ENCODE assay signal across 14 cellular contexts in the genomic region with DNA sequence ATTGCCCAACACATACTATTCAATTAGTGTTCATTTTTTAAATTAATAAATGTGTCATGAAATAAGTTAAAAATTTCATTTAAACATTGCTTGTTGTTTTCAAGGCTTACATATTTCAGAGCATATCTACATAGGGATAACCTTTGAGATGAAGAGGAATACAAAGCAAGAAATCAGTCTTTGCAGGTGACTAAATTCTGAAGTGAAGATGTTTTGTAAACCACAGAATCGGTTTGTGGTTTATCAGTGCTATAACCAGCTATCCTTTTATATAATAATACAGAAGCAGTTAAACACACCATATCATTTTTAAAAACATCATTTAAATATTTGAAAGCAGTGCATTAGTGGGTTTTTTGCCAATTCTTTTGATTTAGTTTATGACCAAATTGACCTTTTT. TPM values are rescaled to one million over a fixed set of nuclear protein-coding genes. Genes with fewer than 3 reads are reported as not detected.
DNase-seq lines count a peak whose midpoint lies in the region; ATAC-seq and TF ChIP-seq lines count a peak whose summit lies in the region.
"Had no signal": no experiment of that assay in that cellular context is flagged by ENCODE, and none has a peak within 500 bp of the region (broad histone marks: within the 10 kb centered on the region; RNA-seq: fewer than 3 reads in every experiment).

No MANE protein-coding gene starts in this region.

- no peak for TF ChIP-seq CTCF in CD8-positive, alpha-beta T cell (IDR thresholded peaks at IDR 0.05)

- no peak overlapping the region for H3K27ac ChIP-seq in CD8-positive, alpha-beta T cell (ENCODE audit: low read depth, low read length)
- H3K27ac ChIP-seq: 22Rv1, gastroesophageal sphincter had no signal

- H3K36me3 ChIP-seq in CD8-positive, alpha-beta T cell (ENCODE audit: insufficient read depth, low read length): no peaks in the 10 kb centered on the region

- peak; percentile 47 for ATAC-seq in activated CD4-positive, alpha-beta T cell treated with anti-CD3 and anti-CD28 coated beads for 36 hours
- peak; percentile 58 for ATAC-seq in GM21447 (IDR thresholded peaks at IDR 0.05; ENCODE audit: unreplicated experiment)
- ATAC-seq in HG03103 (IDR thresholded peaks at IDR 0.05; ENCODE audit: low read depth, unreplicated experiment): peak; percentile 75
- ATAC-seq in stimulated activated naive CD8-positive, alpha-beta T cell treated with anti-CD3 and anti-CD28 coated beads, Interleukin-15, Interleukin-2, amounts not matched to agents 100 U/mL and 50 U/mL, for 24 hours: peak; percentile 25
- ATAC-seq in CD8-positive, alpha-beta T cell: no peak
- ATAC-seq: gastroesophageal sphincter, natural killer cell had no signal

- intact Hi-C loops in activated CD4-positive, alpha-beta T cell treated with anti-CD3 and anti-CD28 coated beads for 36 hours (cut with DNase I, micrococcal nuclease): no loop called here
- intact Hi-C loops in CD8-positive, alpha-beta T cell (cut with DNase I, micrococcal nuclease): no loop called here

- H3K4me3 Mint-ChIP-seq in activated CD4-positive, alpha-beta T cell treated with anti-CD3 and anti-CD28 coated beads for 36 hours: no peak overlapping the region
- H3K4me3 Mint-ChIP-seq in CD8-positive, alpha-beta T cell: no peak overlapping the region
- H3K4me3 Mint-ChIP-seq: natural killer cell had no signal

- CTCF ChIA-PET in activated CD4-positive, alpha-beta T cell treated with anti-CD3 and anti-CD28 coated beads for 36 hours (lab: Charles Lee): interaction anchor here (0.8 to 1.3 kb wide), 3 partner anchors 10 to 72 kb away, joined by 3 to 7 read pairs (median 4); no protein-coding TSS in a partner anchor
- CTCF ChIA-PET in CD8-positive, alpha-beta T cell (lab: Charles Lee): no interaction called here

- H3K36me3 Mint-ChIP-seq in activated CD4-positive, alpha-beta T cell treated with anti-CD3 and anti-CD28 coated beads for 36 hours (ENCODE audit: low read depth): peaks cover 26% of the 10 kb centered on the region
- no peaks in the 10 kb centered on the region for H3K36me3 Mint-ChIP-seq in CD8-positive, alpha-beta T cell
- H3K36me3 Mint-ChIP-seq: natural killer cell had no signal

- H3K9me3 Mint-ChIP-seq in activated CD4-positive, alpha-beta T cell treated with anti-CD3 and anti-CD28 coated beads for 36 hours (ENCODE audit: low read depth): no peaks in the 10 kb centered on the region
- no peaks in the 10 kb centered on the region for H3K9me3 Mint-ChIP-seq in CD8-positive, alpha-beta T cell
- H3K9me3 Mint-ChIP-seq: natural killer cell had no signal

- POLR2A ChIA-PET in activated CD4-positive, alpha-beta T cell treated with anti-CD3 and anti-CD28 coated beads for 36 hours (lab: Charles Lee): no interaction called here
- POLR2A ChIA-PET in CD8-positive, alpha-beta T cell (lab: Charles Lee): no interaction called here

- no peaks in the 10 kb centered on the region for H3K27me3 Mint-ChIP-seq in activated CD4-positive, alpha-beta T cell treated with anti-CD3 and anti-CD28 coated beads for 36 hours
- H3K27me3 Mint-ChIP-seq in CD8-positive, alpha-beta T cell (ENCODE audit: low read depth): no peaks in the 10 kb centered on the region

- no peak overlapping the region for H3K27ac Mint-ChIP-seq in activated CD4-positive, alpha-beta T cell treated with anti-CD3 and anti-CD28 coated beads for 36 hours
- H3K27ac Mint-ChIP-seq in CD8-positive, alpha-beta T cell: no peak overlapping the region
- H3K27ac Mint-ChIP-seq: natural killer cell had no signal

- peaks cover 47% of the 10 kb centered on the region for H3K4me1 Mint-ChIP-seq in activated CD4-positive, alpha-beta T cell treated with anti-CD3 and anti-CD28 coated beads for 36 hours
- peaks cover 39% of the 10 kb centered on the region for H3K4me1 Mint-ChIP-seq in CD8-positive, alpha-beta T cell (ENCODE audit: low read depth)

- H3K27me3 ChIP-seq in CD8-positive, alpha-beta T cell (ENCODE audit: insufficient read depth, low read length): no peaks in the 10 kb centered on the region
- H3K27me3 ChIP-seq: gastroesophageal sphincter had no signal

- DNase-seq in activated CD4-positive, alpha-beta T cell treated with anti-CD3 and anti-CD28 coated beads for 36 hours: no peak
- no peak for DNase-seq in activated CD4-positive, alpha-beta T cell treated with anti-CD3 and anti-CD28 coated beads, Interleukin-2, amount 50 U/mL, for 1 hour
- no peak for DNase-seq in stimulated activated naive CD8-positive, alpha-beta T cell treated with anti-CD3 and anti-CD28 coated beads, Interleukin-15, Interleukin-2, amounts not matched to agents 100 U/mL and 50 U/mL, for 24 hours
- DNase-seq in activated naive CD4-positive, alpha-beta T cell (lab: John Stamatoyannopoulos, UW): no peak
- DNase-seq in NCI-H2227 (lab: John Stamatoyannopoulos, UW; ENCODE audit: unreplicated experiment): no peak
- DNase-seq in CD8-positive, alpha-beta T cell: no peak
- DNase-seq: natural killer cell, NCI-H1092, NCI-H82, SK-N-SH had no signal

- no peak overlapping the region for H3K4me3 ChIP-seq in CD8-positive, alpha-beta T cell (ENCODE audit: low read depth, low read length)
- H3K4me3 ChIP-seq: gastroesophageal sphincter had no signal

- peaks cover 30% of the 10 kb centered on the region for H3K4me1 ChIP-seq in CD8-positive, alpha-beta T cell (ENCODE audit: insufficient read depth, low read length)
- H3K4me1 ChIP-seq: gastroesophageal sphincter had no signal

- H3K9me3 ChIP-seq in CD8-positive, alpha-beta T cell (ENCODE audit: low read length): no peaks in the 10 kb centered on the region
- H3K9me3 ChIP-seq: gastroesophageal sphincter, SK-N-SH had no signal

RNA-seq across cellular contexts. Expression of a gene that starts 26.9 kb away (rescaled TPM):
- 1 to 10 TPM; 3.2 to 3.5 TPM for total RNA-seq in activated CD4-positive, alpha-beta T cell treated with anti-CD3 and anti-CD28 coated beads for 36 hours
- total RNA-seq in CD8-positive, alpha-beta T cell: under 1 TPM; 0.67 to 0.90 TPM

RNA-seq across cellular contexts. Expression of a gene that starts 59.4 kb away (rescaled TPM):
- total RNA-seq in activated CD4-positive, alpha-beta T cell treated with anti-CD3 and anti-CD28 coated beads for 36 hours: 10 to 100 TPM; 15.8 to 16.5 TPM
- 1 to 10 TPM; 3.8 to 5.2 TPM for total RNA-seq in CD8-positive, alpha-beta T cell
